19 cellular contexts compared by ENCODE assay signal in the genomic region with DNA sequence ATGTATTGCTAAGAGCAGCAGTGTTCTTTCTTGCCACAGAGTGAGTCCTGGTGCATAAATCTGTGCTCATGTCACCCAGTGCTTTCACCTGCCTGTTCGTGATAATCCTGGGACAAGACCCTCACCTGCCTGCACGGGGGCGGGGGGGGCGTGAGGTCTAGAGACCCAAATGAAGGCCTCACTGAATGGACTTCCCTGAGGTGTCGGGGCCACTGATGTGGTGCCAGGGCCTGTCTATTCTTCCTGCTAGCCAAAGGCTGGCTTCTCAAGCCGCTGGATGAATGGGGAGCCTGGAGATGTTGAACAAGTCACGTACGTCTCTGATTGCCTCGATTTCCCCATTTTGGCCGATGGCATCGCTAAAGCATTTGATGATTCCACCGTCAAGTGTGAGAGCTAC.
DNase-seq lines count a peak whose midpoint lies in the region; ATAC-seq and TF ChIP-seq lines count a peak whose summit lies in the region.
"Had no signal": no experiment of that assay in that cellular context is flagged by ENCODE, and none has a peak within 500 bp of the region (broad histone marks: within the 10 kb centered on the region; RNA-seq: fewer than 3 reads in every experiment).

No MANE protein-coding gene starts in this region.

- H3K36me3 ChIP-seq in brain microvascular endothelial cell (replicated peaks) (no peaks in the 10 kb centered on the region), neural progenitor cell (no peaks in the 10 kb centered on the region)
- H3K36me3 ChIP-seq: suprapubic skin had no signal

- H3K27me3 ChIP-seq in brain microvascular endothelial cell (replicated peaks) (no peaks in the 10 kb centered on the region), neural progenitor cell (no peaks in the 10 kb centered on the region)
- H3K27me3 ChIP-seq: suprapubic skin had no signal

- H3F3A ChIP-seq in neural progenitor cell (ENCODE audit: low read depth), result peaks cover 33% of the 10 kb centered on the region

- H3K27me3 Mint-ChIP-seq in activated naive CD8-positive, alpha-beta T cell, result no peaks in the 10 kb centered on the region
- no peaks in the 10 kb centered on the region for H3K27me3 Mint-ChIP-seq in activated naive CD8-positive, alpha-beta T cell treated with anti-CD3 and anti-CD28 coated beads for 36 hours
- H3K27me3 Mint-ChIP-seq in neural progenitor cell (ENCODE audit: insufficient read depth, low read depth) (peaks cover 15% of the 10 kb centered on the region), type B pancreatic cell (peaks cover 5% of the 10 kb centered on the region), WTC11 (ENCODE audit: low read depth) (no peaks in the 10 kb centered on the region)

- H3K9ac ChIP-seq in neural progenitor cell, result no peak overlapping the region

- H3K27ac ChIP-seq in brain microvascular endothelial cell (peak overlapping the region; percentile 99), neural progenitor cell (no peak overlapping the region)
- H3K27ac ChIP-seq: C4-2B, suprapubic skin had no signal

- H3K4me1 Mint-ChIP-seq in activated naive CD8-positive, alpha-beta T cell (ENCODE audit: low read depth), result peaks cover 74% of the 10 kb centered on the region
- H3K4me1 Mint-ChIP-seq in activated naive CD8-positive, alpha-beta T cell treated with anti-CD3 and anti-CD28 coated beads for 36 hours, result peaks cover 84% of the 10 kb centered on the region
- H3K4me1 Mint-ChIP-seq in neural progenitor cell, result peaks cover 84% of the 10 kb centered on the region
- H3K4me1 Mint-ChIP-seq in type B pancreatic cell (ENCODE audit: unreplicated experiment), result peaks cover 72% of the 10 kb centered on the region
- peaks cover 41% of the 10 kb centered on the region for H3K4me1 Mint-ChIP-seq in WTC11

- POLR2A ChIA-PET in WTC11 (lab: Charles Lee), result no interaction called here
- POLR2A ChIA-PET in HEK293T (lab: Yijun Ruan, JAX), result interaction anchor here (1.4 to 8.4 kb wide), 2 partner anchors 117 to 128 kb away, joined by 3 to 154 read pairs; a partner anchor contains a TSS

- H3K4me3 ChIP-seq in brain microvascular endothelial cell (ENCODE audit: low read depth, low read length), result no peak overlapping the region
- no peak overlapping the region for H3K4me3 ChIP-seq in neural progenitor cell
- H3K4me3 ChIP-seq: suprapubic skin had no signal

- no peak for DNase-seq in activated naive CD8-positive, alpha-beta T cell treated with anti-CD3 and anti-CD28 coated beads for 36 hours
- DNase-seq in brain microvascular endothelial cell (no peak), neural progenitor cell (ENCODE audit: low spot score) (no peak), type B pancreatic cell (ENCODE audit: extremely low spot score, unreplicated experiment) (no peak), WTC11 (ENCODE audit: low spot score) (no peak), HEK293T (ENCODE audit: extremely low spot score) (no peak), nucleus accumbens (lab: John Stamatoyannopoulos, UW) (no peak)
- DNase-seq: ACHN; activated CD4-positive, alpha-beta T cell treated with anti-CD3 and anti-CD28 coated beads for 4 hours; activated CD8-positive, alpha-beta memory T cell treated with anti-CD3 and anti-CD28 coated beads, Interleukin-2, amount 50 U/mL, for 4 hours; cerebellar nuclear complex; effector memory CD4-positive, alpha-beta T cell; left cardiac atrium; NCI-H526 treated with DMSO at 0.1 percent for 48 hours; retina had no signal

- no peaks in the 10 kb centered on the region for H3K9me3 Mint-ChIP-seq in activated naive CD8-positive, alpha-beta T cell (ENCODE audit: low read depth)
- H3K9me3 Mint-ChIP-seq in activated naive CD8-positive, alpha-beta T cell treated with anti-CD3 and anti-CD28 coated beads for 36 hours, result no peaks in the 10 kb centered on the region
- H3K9me3 Mint-ChIP-seq in neural progenitor cell, result no peaks in the 10 kb centered on the region
- H3K9me3 Mint-ChIP-seq in type B pancreatic cell, result no peaks in the 10 kb centered on the region
- H3K9me3 Mint-ChIP-seq in WTC11, result no peaks in the 10 kb centered on the region

- no peaks in the 10 kb centered on the region for H4K20me1 ChIP-seq in neural progenitor cell (ENCODE audit: low read depth)

- no peak for ATAC-seq in WTC11
- ATAC-seq: esophagus mucosa, left cardiac atrium had no signal

- no peaks in the 10 kb centered on the region for H3K79me2 ChIP-seq in neural progenitor cell (ENCODE audit: low read depth)

- peaks cover 34% of the 10 kb centered on the region for H3K4me1 ChIP-seq in neural progenitor cell

- TF ChIP-seq CTCF in brain microvascular endothelial cell (IDR thresholded peaks at IDR 0.05; ENCODE audit: low read depth, low read length, missing control alignments) (no peak), neural progenitor cell (IDR thresholded peaks at IDR 0.05) (no peak), type B pancreatic cell (conservative IDR thresholded peaks at IDR 0.05) (no peak), WTC11 (IDR thresholded peaks at IDR 0.05) (no peak)

- no peaks in the 10 kb centered on the region for H3K9me3 ChIP-seq in neural progenitor cell (ENCODE audit: low read depth)
- H3K9me3 ChIP-seq: suprapubic skin had no signal

- in situ Hi-C loops in brain microvascular endothelial cell (cut with HindIII; ENCODE audit: low pct_ligation_motif_present, low sequenced_read_pairs), result loop anchor here (25.0 kb wide), 2 partner anchors 109 to 234 kb away; no protein-coding TSS in a partner anchor

- no peaks in the 10 kb centered on the region for H3K36me3 Mint-ChIP-seq in activated naive CD8-positive, alpha-beta T cell
- H3K36me3 Mint-ChIP-seq in activated naive CD8-positive, alpha-beta T cell treated with anti-CD3 and anti-CD28 coated beads for 36 hours, result peaks cover 3% of the 10 kb centered on the region
- H3K36me3 Mint-ChIP-seq in neural progenitor cell, result no peaks in the 10 kb centered on the region
- no peaks in the 10 kb centered on the region for H3K36me3 Mint-ChIP-seq in type B pancreatic cell
- no peaks in the 10 kb centered on the region for H3K36me3 Mint-ChIP-seq in WTC11

- no peak overlapping the region for H3K4me2 ChIP-seq in neural progenitor cell

- no peak overlapping the region for H3K4me3 Mint-ChIP-seq in activated naive CD8-positive, alpha-beta T cell
- H3K4me3 Mint-ChIP-seq in activated naive CD8-positive, alpha-beta T cell treated with anti-CD3 and anti-CD28 coated beads for 36 hours, result no peak overlapping the region
- H3K4me3 Mint-ChIP-seq in neural progenitor cell (peak overlapping the region; percentile 64), type B pancreatic cell (no peak overlapping the region), WTC11 (no peak overlapping the region)

- CTCF ChIA-PET in WTC11 (lab: Charles Lee), result no interaction called here
- CTCF ChIA-PET in HEK293T (lab: Yijun Ruan, JAX), result interaction anchor here (0.6 kb wide), 5 partner anchors 21 to 242 kb away, joined by 3 to 4 read pairs (median 3); no protein-coding TSS in a partner anchor

- H3K27ac Mint-ChIP-seq in activated naive CD8-positive, alpha-beta T cell, result peak overlapping the region; percentile 16
- H3K27ac Mint-ChIP-seq in activated naive CD8-positive, alpha-beta T cell treated with anti-CD3 and anti-CD28 coated beads for 36 hours, result no peak overlapping the region
- H3K27ac Mint-ChIP-seq in neural progenitor cell (peak overlapping the region; percentile 40), type B pancreatic cell (peak overlapping the region; percentile 39), WTC11 (no peak overlapping the region)

- H2AFZ ChIP-seq in neural progenitor cell (replicated peaks), result no peak overlapping the region

TF ChIP-seq in WTC11, 78 proteins besides CTCF, POLR2A, EP300 and RAD21 (continues in another document):
- TF ChIP-seq, protein P1, sequence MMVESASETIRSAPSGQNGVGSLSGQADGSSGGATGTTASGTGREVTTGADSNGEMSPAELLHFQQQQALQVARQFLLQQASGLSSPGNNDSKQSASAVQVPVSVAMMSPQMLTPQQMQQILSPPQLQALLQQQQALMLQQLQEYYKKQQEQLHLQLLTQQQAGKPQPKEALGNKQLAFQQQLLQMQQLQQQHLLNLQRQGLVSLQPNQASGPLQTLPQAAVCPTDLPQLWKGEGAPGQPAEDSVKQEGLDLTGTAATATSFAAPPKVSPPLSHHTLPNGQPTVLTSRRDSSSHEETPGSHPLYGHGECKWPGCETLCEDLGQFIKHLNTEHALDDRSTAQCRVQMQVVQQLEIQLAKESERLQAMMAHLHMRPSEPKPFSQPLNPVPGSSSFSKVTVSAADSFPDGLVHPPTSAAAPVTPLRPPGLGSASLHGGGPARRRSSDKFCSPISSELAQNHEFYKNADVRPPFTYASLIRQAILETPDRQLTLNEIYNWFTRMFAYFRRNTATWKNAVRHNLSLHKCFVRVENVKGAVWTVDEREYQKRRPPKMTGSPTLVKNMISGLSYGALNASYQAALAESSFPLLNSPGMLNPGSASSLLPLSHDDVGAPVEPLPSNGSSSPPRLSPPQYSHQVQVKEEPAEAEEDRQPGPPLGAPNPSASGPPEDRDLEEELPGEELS (CRISPR knock-in tag; IDR thresholded peaks at IDR 0.05), result no peak
- TF ChIP-seq ATF1 (CRISPR knock-in tag; IDR thresholded peaks at IDR 0.05), result no peak
- TF ChIP-seq RORB (CRISPR knock-in tag; IDR thresholded peaks at IDR 0.05), result no peak

TF ChIP-seq in HEK293T, 16 proteins besides CTCF, POLR2A, EP300 and RAD21 (continues in another document):
- TF ChIP-seq FOXM1 (IDR thresholded peaks at IDR 0.05; ENCODE audit: borderline replicate concordance) (no peak), NFRKB (IDR thresholded peaks at IDR 0.05) (no peak), TARDBP (IDR thresholded peaks at IDR 0.05) (no peak), SUZ12 (IDR thresholded peaks at IDR 0.05) (no peak), FOXA1 (IDR thresholded peaks at IDR 0.05) (no peak), HDGF (IDR thresholded peaks at IDR 0.05; ENCODE audit: borderline replicate concordance) (no peak), ELF4 (IDR thresholded peaks at IDR 0.05) (no peak), FOXK2 (IDR thresholded peaks at IDR 0.05) (no peak), ARNT (IDR thresholded peaks at IDR 0.05) (no peak), SP1 (IDR thresholded peaks at IDR 0.05) (no peak), LEF1 (IDR thresholded peaks at IDR 0.05; ENCODE audit: borderline replicate concordance) (no peak), ZNF384 (IDR thresholded peaks at IDR 0.05) (no peak), BHLHE40 (IDR thresholded peaks at IDR 0.05; ENCODE audit: borderline replicate concordance) (no peak), L3MBTL2 (conservative IDR thresholded peaks at IDR 0.05) (no peak)
- TF ChIP-seq, protein P2, sequence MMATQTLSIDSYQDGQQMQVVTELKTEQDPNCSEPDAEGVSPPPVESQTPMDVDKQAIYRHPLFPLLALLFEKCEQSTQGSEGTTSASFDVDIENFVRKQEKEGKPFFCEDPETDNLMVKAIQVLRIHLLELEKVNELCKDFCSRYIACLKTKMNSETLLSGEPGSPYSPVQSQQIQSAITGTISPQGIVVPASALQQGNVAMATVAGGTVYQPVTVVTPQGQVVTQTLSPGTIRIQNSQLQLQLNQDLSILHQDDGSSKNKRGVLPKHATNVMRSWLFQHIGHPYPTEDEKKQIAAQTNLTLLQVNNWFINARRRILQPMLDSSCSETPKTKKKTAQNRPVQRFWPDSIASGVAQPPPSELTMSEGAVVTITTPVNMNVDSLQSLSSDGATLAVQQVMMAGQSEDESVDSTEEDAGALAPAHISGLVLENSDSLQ (IDR thresholded peaks at IDR 0.05), result no peak

Comparison
In these comparisons a context has a peak if more than half of its experiments do, and no peak if none do; other contexts are left out.
1. H3K27ac Mint-ChIP-seq: peak in activated naive CD8-positive, alpha-beta T cell (single experiment), neural progenitor cell (single experiment) and type B pancreatic cell (single experiment); none in activated naive CD8-positive, alpha-beta T cell treated with anti-CD3 and anti-CD28 coated beads for 36 hours (single experiment) and WTC11 (single experiment).